9 cellular contexts compared by ENCODE assay signal in genomic region chr12:96192926-96193573, GRCh38. TPM values are rescaled to one million over a fixed set of nuclear protein-coding genes. Genes with fewer than 3 reads are reported as not detected.
DNase-seq lines count a peak whose midpoint lies in the region; ATAC-seq and TF ChIP-seq lines count a peak whose summit lies in the region.
"Had no signal": no experiment of that assay in that cellular context is flagged by ENCODE, and none has a peak within 500 bp of the region (broad histone marks: within the 10 kb centered on the region; RNA-seq: fewer than 3 reads in every experiment).

No MANE protein-coding gene starts in this region.

- no peak for TF ChIP-seq POLR2A in suprapubic skin (IDR thresholded peaks at IDR 0.05)

- H3K4me3 ChIP-seq in lower lobe of right lung (no peak overlapping the region), suprapubic skin (no peak overlapping the region)

- TF ChIP-seq EP300 in suprapubic skin (IDR thresholded peaks at IDR 0.05) = no peak

- CTCF ChIA-PET in activated CD4-positive, alpha-beta memory T cell treated with anti-CD3 and anti-CD28 coated beads, Interleukin-2, amount 10 ng/mL, durations not matched to agents 7 days and 5 days (lab: Charles Lee) = interaction anchor here (1.8 kb wide), 1 partner anchor 16 kb away, joined by 6 read pairs; no protein-coding TSS in a partner anchor

- H3K36me3 ChIP-seq in lower lobe of right lung (no peaks in the 10 kb centered on the region), suprapubic skin (no peaks in the 10 kb centered on the region)

- H3K36me3 Mint-ChIP-seq in activated CD4-positive, alpha-beta memory T cell treated with anti-CD3 and anti-CD28 coated beads, Interleukin-2, amount 10 ng/mL, durations not matched to agents 7 days and 5 days (ENCODE audit: low read depth) = peaks cover 15% of the 10 kb centered on the region

- H3K27ac ChIP-seq in lower lobe of right lung (peak overlapping the region; percentile 77), suprapubic skin (peak overlapping the region; percentile 83)

- no peak for TF ChIP-seq CTCF in lower lobe of right lung (IDR thresholded peaks at IDR 0.05)
- no peak for TF ChIP-seq CTCF in suprapubic skin (IDR thresholded peaks at IDR 0.05)

- WGBS in suprapubic skin = 74% methylated on average over 9 of the region's 9 CpGs

- intact Hi-C loops in lower lobe of right lung (cut with DNase I) = no loop called here

- H3K4me1 Mint-ChIP-seq in activated CD4-positive, alpha-beta memory T cell treated with anti-CD3 and anti-CD28 coated beads, Interleukin-2, amount 10 ng/mL, durations not matched to agents 7 days and 5 days = peaks cover 41% of the 10 kb centered on the region

- ATAC-seq in lower lobe of right lung (peak in 1 of 2 donors; percentile 9), GM21786 (IDR thresholded peaks at IDR 0.05; ENCODE audit: unreplicated experiment) (no peak)

- H3K9me3 Mint-ChIP-seq in activated CD4-positive, alpha-beta memory T cell treated with anti-CD3 and anti-CD28 coated beads, Interleukin-2, amount 10 ng/mL, durations not matched to agents 7 days and 5 days = no peaks in the 10 kb centered on the region

- peaks cover 3% of the 10 kb centered on the region for H3K27me3 Mint-ChIP-seq in activated CD4-positive, alpha-beta memory T cell treated with anti-CD3 and anti-CD28 coated beads, Interleukin-2, amount 10 ng/mL, durations not matched to agents 7 days and 5 days

- H3K27ac Mint-ChIP-seq in activated CD4-positive, alpha-beta memory T cell treated with anti-CD3 and anti-CD28 coated beads, Interleukin-2, amount 10 ng/mL, durations not matched to agents 7 days and 5 days = peak overlapping the region; percentile 71

- peaks cover 22% of the 10 kb centered on the region for H3K4me1 ChIP-seq in lower lobe of right lung
- peaks cover 24% of the 10 kb centered on the region for H3K4me1 ChIP-seq in suprapubic skin

- H3K9me3 ChIP-seq in lower lobe of right lung = no peaks in the 10 kb centered on the region
- no peaks in the 10 kb centered on the region for H3K9me3 ChIP-seq in suprapubic skin

- H3K4me3 Mint-ChIP-seq in activated CD4-positive, alpha-beta memory T cell treated with anti-CD3 and anti-CD28 coated beads, Interleukin-2, amount 10 ng/mL, durations not matched to agents 7 days and 5 days = peak overlapping the region; percentile 73

- DNase-seq in activated effector memory CD4-positive, alpha-beta T cell treated with anti-CD3 and anti-CD28 coated beads, Interleukin-2, amount 50 U/mL, for 16 hours = peak; percentile 68
- no peak for DNase-seq in activated effector memory CD4-positive, alpha-beta T cell treated with Interleukin-2 at 50 U/mL for 16 hours
- no peak for DNase-seq in activated CD4-positive, alpha-beta memory T cell treated with anti-CD3 and anti-CD28 coated beads, Interleukin-2, amount 10 ng/mL, durations not matched to agents 7 days and 5 days
- no peak for DNase-seq in lower lobe of right lung
- DNase-seq in suprapubic skin (ENCODE audit: low spot score in 2 of 2) = no peak
- no peak for DNase-seq in medulla oblongata (ENCODE audit: extremely low spot score)
- no peak for DNase-seq in NCI-H1092 (lab: John Stamatoyannopoulos, UW)
- DNase-seq: SHP77 treated with DMSO at 0.1 percent for 48 hours had no signal

- POLR2A ChIA-PET in activated CD4-positive, alpha-beta memory T cell treated with anti-CD3 and anti-CD28 coated beads, Interleukin-2, amount 10 ng/mL, durations not matched to agents 7 days and 5 days (lab: Charles Lee) = interaction anchor here (1.0 to 1.5 kb wide), 2 partner anchors 16 to 18 kb away, joined by 3 read pairs; no protein-coding TSS in a partner anchor

- H3K27me3 ChIP-seq in lower lobe of right lung (ENCODE audit: low read depth) = no peaks in the 10 kb centered on the region
- no peaks in the 10 kb centered on the region for H3K27me3 ChIP-seq in suprapubic skin

RNA-seq across cellular contexts. Expression of gene ELK3, which starts 1.1 kb away (rescaled TPM):
- 10 to 100 TPM; 46.3 TPM for total RNA-seq in activated CD4-positive, alpha-beta memory T cell treated with anti-CD3 and anti-CD28 coated beads, Interleukin-2, amount 10 ng/mL, durations not matched to agents 7 days and 5 days
- total RNA-seq in lower lobe of right lung (29.1 TPM), suprapubic skin (10 to 100 TPM in 3 of 4 donors, 1 to 10 TPM in 1; 10.0 to 13.5 (median 11.0) TPM)
